ENCODE assay signal across 1 cellular context in the genomic region with DNA sequence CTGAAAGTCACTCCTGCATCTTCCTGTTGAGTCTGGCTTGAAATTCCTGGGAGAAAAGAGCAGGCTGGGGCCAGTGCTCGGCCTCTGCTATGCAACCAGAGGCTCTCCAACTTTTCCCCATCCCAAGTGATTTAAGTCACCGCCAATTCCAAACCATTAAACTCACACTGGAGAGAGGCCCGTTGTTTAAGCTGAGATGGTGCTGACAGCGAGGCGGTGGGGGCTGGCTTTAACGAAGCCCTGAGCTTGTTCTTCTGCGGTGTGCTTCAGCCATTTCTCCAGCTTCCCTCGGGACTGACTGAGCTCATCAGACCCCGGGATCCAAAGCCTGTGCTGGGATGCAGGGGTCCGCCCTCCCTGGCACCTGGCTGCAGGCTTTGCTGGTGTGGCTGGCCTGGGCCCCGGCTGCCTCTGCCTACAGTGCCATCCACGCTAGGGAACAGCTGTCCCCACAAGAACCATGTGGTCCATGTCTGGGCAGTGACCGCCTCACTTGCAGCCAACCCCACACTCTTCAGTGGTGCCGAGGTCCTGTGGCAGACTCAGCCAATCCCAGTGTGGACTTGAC.
TF ChIP-seq lines count a peak whose summit lies in the region.

No MANE protein-coding gene starts in this region.

TF ChIP-seq in IMR-90, 13 proteins besides CTCF, POLR2A, EP300 and RAD21:
- TF ChIP-seq MXI1 (IDR thresholded peaks at IDR 0.05; ENCODE audit: borderline replicate concordance, low read depth, low read length) (no peak), NFE2L2 (IDR thresholded peaks at IDR 0.05; ENCODE audit: low read depth, low read length) (no peak), SMC3 (IDR thresholded peaks at IDR 0.05; ENCODE audit: low read depth, low read length) (no peak), CEBPB (IDR thresholded peaks at IDR 0.05; ENCODE audit: low read depth, low read length) (no peak), FOS (IDR thresholded peaks at IDR 0.05; ENCODE audit: low read depth, low read length) (no peak), RFX5 (IDR thresholded peaks at IDR 0.05; ENCODE audit: low read depth, low read length) (no peak), RCOR1 (IDR thresholded peaks at IDR 0.05; ENCODE audit: insufficient replicate concordance, low read length) (no peak), MAFK (IDR thresholded peaks at IDR 0.05; ENCODE audit: low read depth, low read length) (no peak)
- TF ChIP-seq, protein P1, sequence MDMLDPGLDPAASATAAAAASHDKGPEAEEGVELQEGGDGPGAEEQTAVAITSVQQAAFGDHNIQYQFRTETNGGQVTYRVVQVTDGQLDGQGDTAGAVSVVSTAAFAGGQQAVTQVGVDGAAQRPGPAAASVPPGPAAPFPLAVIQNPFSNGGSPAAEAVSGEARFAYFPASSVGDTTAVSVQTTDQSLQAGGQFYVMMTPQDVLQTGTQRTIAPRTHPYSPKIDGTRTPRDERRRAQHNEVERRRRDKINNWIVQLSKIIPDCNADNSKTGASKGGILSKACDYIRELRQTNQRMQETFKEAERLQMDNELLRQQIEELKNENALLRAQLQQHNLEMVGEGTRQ (IDR thresholded peaks at IDR 0.05; ENCODE audit: low read depth, low read length), result no peak
- TF ChIP-seq, protein P2, sequence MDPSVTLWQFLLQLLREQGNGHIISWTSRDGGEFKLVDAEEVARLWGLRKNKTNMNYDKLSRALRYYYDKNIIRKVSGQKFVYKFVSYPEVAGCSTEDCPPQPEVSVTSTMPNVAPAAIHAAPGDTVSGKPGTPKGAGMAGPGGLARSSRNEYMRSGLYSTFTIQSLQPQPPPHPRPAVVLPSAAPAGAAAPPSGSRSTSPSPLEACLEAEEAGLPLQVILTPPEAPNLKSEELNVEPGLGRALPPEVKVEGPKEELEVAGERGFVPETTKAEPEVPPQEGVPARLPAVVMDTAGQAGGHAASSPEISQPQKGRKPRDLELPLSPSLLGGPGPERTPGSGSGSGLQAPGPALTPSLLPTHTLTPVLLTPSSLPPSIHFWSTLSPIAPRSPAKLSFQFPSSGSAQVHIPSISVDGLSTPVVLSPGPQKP (IDR thresholded peaks at IDR 0.05; ENCODE audit: borderline replicate concordance, low read depth, low read length), result no peak
